14 cellular contexts compared by ENCODE assay signal in the genomic region with DNA sequence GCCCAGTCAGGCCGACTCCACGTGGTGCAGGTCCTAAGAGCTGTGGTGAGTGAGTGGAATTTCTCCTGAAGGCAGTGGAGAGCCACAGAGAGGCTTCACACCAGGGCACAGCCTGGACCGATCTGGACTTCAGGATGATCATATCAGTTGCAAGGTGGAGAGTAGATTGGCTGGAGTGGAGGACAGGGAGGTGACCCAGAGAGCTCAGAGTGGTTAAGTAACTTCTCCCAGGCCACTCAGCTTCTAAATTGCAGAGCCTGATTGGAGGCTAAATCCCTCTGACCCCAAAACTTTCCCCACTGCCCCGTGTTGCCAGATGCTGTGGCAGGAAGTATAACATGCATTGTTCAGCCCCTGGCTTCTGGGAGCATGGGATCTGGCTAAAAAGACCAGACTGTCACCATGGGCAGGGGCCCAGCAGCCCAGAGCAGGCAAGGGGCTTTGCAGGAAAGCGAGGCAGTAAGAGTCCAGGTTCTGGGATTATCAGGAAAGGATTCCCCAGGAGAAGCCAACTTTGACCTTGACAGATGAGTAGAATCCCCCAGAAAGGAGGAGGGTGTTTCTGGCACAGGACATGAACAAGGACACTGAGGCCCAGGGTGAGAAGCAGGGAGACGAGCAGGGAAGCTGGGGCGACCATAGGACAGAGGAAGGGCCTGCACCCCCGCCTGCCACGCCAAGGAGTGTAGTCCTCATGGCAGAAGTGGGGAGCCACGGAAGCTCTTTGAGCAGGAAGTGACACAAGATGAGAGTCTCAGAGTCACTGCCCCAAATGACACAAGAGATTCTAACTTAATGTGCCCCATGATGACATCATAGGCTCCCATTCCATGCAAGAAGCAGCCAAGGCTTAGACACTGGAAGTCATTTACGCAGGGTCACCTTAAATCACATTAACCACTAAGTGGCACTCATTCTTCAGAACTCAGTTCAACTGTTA. TPM values are rescaled to one million over a fixed set of nuclear protein-coding genes. Genes with fewer than 3 reads are reported as not detected.
DNase-seq lines count a peak whose midpoint lies in the region; ATAC-seq and TF ChIP-seq lines count a peak whose summit lies in the region.
"Had no signal": no experiment of that assay in that cellular context is flagged by ENCODE, and none has a peak within 500 bp of the region (broad histone marks: within the 10 kb centered on the region; RNA-seq: fewer than 3 reads in every experiment).

No MANE protein-coding gene starts in this region.

- H2AFZ ChIP-seq in GM23248: no peak overlapping the region
- H2AFZ ChIP-seq: PC-9 had no signal

- ATAC-seq in CD4-positive, CD25-positive, alpha-beta regulatory T cell (ENCODE audit: low read depth in 2 of 2): no peak
- no peak for ATAC-seq in HG03045 (IDR thresholded peaks at IDR 0.05; ENCODE audit: unreplicated experiment)
- ATAC-seq: sciatic nerve had no signal

- TF ChIP-seq CTCF in GM13977 (IDR thresholded peaks at IDR 0.05; ENCODE audit: extremely low read depth, insufficient read depth, missing control alignments): no peak

- H3K9ac ChIP-seq in GM23248: no peak overlapping the region

- no peaks in the 10 kb centered on the region for H3K9me3 Mint-ChIP-seq in CD4-positive, CD25-positive, alpha-beta regulatory T cell
- no peaks in the 10 kb centered on the region for H3K9me3 Mint-ChIP-seq in activated naive CD8-positive, alpha-beta T cell (ENCODE audit: low read depth)

- no peak overlapping the region for H3K27ac ChIP-seq in CD4-positive, CD25-positive, alpha-beta regulatory T cell (ENCODE audit: insufficient read depth, low read length, poor library complexity, severe bottlenecking)
- H3K27ac ChIP-seq in GM23248: no peak overlapping the region
- H3K27ac ChIP-seq: PC-9, stomach had no signal

- peaks cover 35% of the 10 kb centered on the region for H3K4me1 ChIP-seq in CD4-positive, CD25-positive, alpha-beta regulatory T cell (ENCODE audit: control insufficient read depth, insufficient read depth, low read length, poor library complexity, severe bottlenecking)
- peaks cover 23% of the 10 kb centered on the region for H3K4me1 ChIP-seq in GM23248 (ENCODE audit: insufficient read depth)

- no peaks in the 10 kb centered on the region for H3F3A ChIP-seq in GM23248 (ENCODE audit: insufficient read depth)

- 80 to 83% methylated on average over 11 of the region's 11 CpGs for WGBS in GM23248 (ENCODE audit: low coverage in 1 of 2, low lambda C conversion rate in 2 of 2, missing lambda C conversion rate in 2 of 2), 2 experiments

- no peaks in the 10 kb centered on the region for H3K9me2 ChIP-seq in GM23248 (ENCODE audit: insufficient read depth)

- peak overlapping the region in 3 of 4 donors; percentile 59 to 99 (median 74) for H3K4me3 Mint-ChIP-seq in CD4-positive, CD25-positive, alpha-beta regulatory T cell
- H3K4me3 Mint-ChIP-seq in activated naive CD8-positive, alpha-beta T cell: no peak overlapping the region

- H3K4me2 ChIP-seq in GM23248 (ENCODE audit: unreplicated experiment): no peak overlapping the region
- H3K4me2 ChIP-seq: PC-9 had no signal

- no peak overlapping the region for H3K4me3 ChIP-seq in CD4-positive, CD25-positive, alpha-beta regulatory T cell (ENCODE audit: low read depth, low read length)
- H3K4me3 ChIP-seq in GM23248: no peak overlapping the region
- H3K4me3 ChIP-seq: PC-9, stomach had no signal

- H3K79me2 ChIP-seq in GM23248 (ENCODE audit: insufficient read depth): peaks cover 41% of the 10 kb centered on the region

- in situ Hi-C loops in GM23248 (cut with MboI) (no loop called here), GM13977 (cut with MboI; ENCODE audit: low pct_unique_long_range_greater_than_20kb, low sequenced_read_pairs, unreplicated experiment) (no loop called here)

- H3K27me3 Mint-ChIP-seq in CD4-positive, CD25-positive, alpha-beta regulatory T cell: no peaks in the 10 kb centered on the region
- no peaks in the 10 kb centered on the region for H3K27me3 Mint-ChIP-seq in activated naive CD8-positive, alpha-beta T cell

- peak overlapping the region; percentile 39 to 77 (median 56) for H3K27ac Mint-ChIP-seq in CD4-positive, CD25-positive, alpha-beta regulatory T cell
- peak overlapping the region; percentile 61 for H3K27ac Mint-ChIP-seq in activated naive CD8-positive, alpha-beta T cell

- no peak for DNase-seq in CD4-positive, CD25-positive, alpha-beta regulatory T cell
- peak; percentile 29 for DNase-seq in GM23248
- DNase-seq in mesenteric fat pad (ENCODE audit: low spot score): peak; percentile 59
- DNase-seq in NOMO-1 treated with dmso at 0.1 percent for 144 hours (lab: John Stamatoyannopoulos, UW; ENCODE audit: unreplicated experiment): no peak
- no peak for DNase-seq in GM13977 (ENCODE audit: low spot score)
- DNase-seq: activated CD4-positive, alpha-beta T cell treated with anti-CD3 and anti-CD28 coated beads, Interleukin-2, amount 50 U/mL, for 48 hours; amniotic stem cell; NCI-H146; NCI-H510A treated with DMSO at 0.1 percent for 48 hours; PC-9; stomach had no signal

- H3K9me3 ChIP-seq in CD4-positive, CD25-positive, alpha-beta regulatory T cell (ENCODE audit: control insufficient read depth in 2 of 2, low read length in 2 of 2): no peaks in the 10 kb centered on the region
- H3K9me3 ChIP-seq in GM23248 (ENCODE audit: low read depth): no peaks in the 10 kb centered on the region
- H3K9me3 ChIP-seq: stomach had no signal

- peaks cover 12% of the 10 kb centered on the region for H3K36me3 Mint-ChIP-seq in CD4-positive, CD25-positive, alpha-beta regulatory T cell
- H3K36me3 Mint-ChIP-seq in activated naive CD8-positive, alpha-beta T cell: no peaks in the 10 kb centered on the region

- H3K27me3 ChIP-seq in CD4-positive, CD25-positive, alpha-beta regulatory T cell (ENCODE audit: control insufficient read depth, insufficient read depth, low read length): no peaks in the 10 kb centered on the region
- H3K27me3 ChIP-seq in GM23248 (replicated peaks; ENCODE audit: insufficient read depth): no peaks in the 10 kb centered on the region
- H3K27me3 ChIP-seq: stomach had no signal

- peaks cover 20% of the 10 kb centered on the region for H3K36me3 ChIP-seq in CD4-positive, CD25-positive, alpha-beta regulatory T cell (ENCODE audit: control insufficient read depth, insufficient read depth, low read length)
- no peaks in the 10 kb centered on the region for H3K36me3 ChIP-seq in GM23248 (ENCODE audit: low read depth)

- H3K4me1 Mint-ChIP-seq in CD4-positive, CD25-positive, alpha-beta regulatory T cell: peaks cover 10 to 51% (median 35%) of the 10 kb centered on the region in 4 donors
- H3K4me1 Mint-ChIP-seq in activated naive CD8-positive, alpha-beta T cell (ENCODE audit: low read depth): peaks cover 43% of the 10 kb centered on the region

- no peaks in the 10 kb centered on the region for H4K20me1 ChIP-seq in GM23248 (ENCODE audit: insufficient read depth)

RNA-seq across cellular contexts. Expression of a gene that starts 4.8 kb away (rescaled TPM):
- 8.1 TPM for total RNA-seq in CD4-positive, CD25-positive, alpha-beta regulatory T cell
- 10 to 100 TPM in 3 of 4 donors, 1 to 10 TPM in 1; 9.2 to 18.4 (median 13.6) TPM for polyA plus RNA-seq in CD4-positive, CD25-positive, alpha-beta regulatory T cell
- total RNA-seq in GM23248 (2014; rRNA removed; shearing (Covaris generic)): 12.5 and 15.9 TPM in 2 replicates
- polyA plus RNA-seq in GM23248 (2016; fragmentation: Nextera tagmentation; extraction: Ambion mirVana): 17.8 and 18.3 TPM in 2 replicates
- 81.0 TPM for total RNA-seq in mesenteric fat pad

RNA-seq across cellular contexts. Expression of a gene that starts 37.5 kb away (rescaled TPM):
- 183 TPM for total RNA-seq in CD4-positive, CD25-positive, alpha-beta regulatory T cell
- polyA plus RNA-seq in CD4-positive, CD25-positive, alpha-beta regulatory T cell: 10 to 100 TPM; 23.4 to 34.1 (median 27.0) TPM
- 10.3 and 10.7 TPM in 2 replicates for total RNA-seq in GM23248 (2014; rRNA removed; shearing (Covaris generic))
- polyA plus RNA-seq in GM23248 (2016; fragmentation: Nextera tagmentation; extraction: Ambion mirVana): 7.6 and 8.3 TPM in 2 replicates
- total RNA-seq in mesenteric fat pad: 69.9 TPM

Comparison
In these comparisons a context has a peak if more than half of its experiments do, and no peak if none do; other contexts are left out.
1. DNase-seq: peak in GM23248 (single experiment) and mesenteric fat pad (single experiment); none in CD4-positive, CD25-positive, alpha-beta regulatory T cell (0 of 3), NOMO-1 treated with dmso at 0.1 percent for 144 hours (single experiment) and GM13977 (single experiment).